Comparison of ENCODE assay signal across 16 cellular contexts in genomic region chr3:11195201-11195600, GRCh38. TPM values are rescaled to one million over a fixed set of nuclear protein-coding genes. Genes with fewer than 3 reads are reported as not detected.
A peak's percentile ranks its signal among the peaks of the same experiment; 100 is the strongest.
DNase-seq lines count a peak whose midpoint lies in the region; TF ChIP-seq lines count a peak whose summit lies in the region.
"Had no signal": no experiment of that assay in that cellular context is flagged by ENCODE, and none has a peak within 500 bp of the region (broad histone marks: within the 10 kb centered on the region; RNA-seq: fewer than 3 reads in every experiment).

No MANE protein-coding gene starts in this region.

- H3K27ac ChIP-seq in SJSA1: peak overlapping the region; percentile 79
- H3K27ac ChIP-seq in Peyer's patch: peak overlapping the region in 1 of 4 donors; percentile 1
- H3K27ac ChIP-seq: testis had no signal

- H3K27me3 Mint-ChIP-seq in stimulated activated naive CD8-positive, alpha-beta T cell treated with anti-CD3 and anti-CD28 coated beads, Interleukin-15, Interleukin-2, amounts not matched to agents 100 ng/mL and 50 ng/mL, for 24 hours: peaks cover 20% of the 10 kb centered on the region

- H3K4me3 ChIP-seq in SJSA1 (no peak overlapping the region), fibroblast of the aortic adventitia (ENCODE audit: low read depth, low read length) (no peak overlapping the region), Peyer's patch (no peak overlapping the region)
- H3K4me3 ChIP-seq: testis had no signal

- H3K4me1 Mint-ChIP-seq in stimulated activated naive CD8-positive, alpha-beta T cell treated with anti-CD3 and anti-CD28 coated beads, Interleukin-15, Interleukin-2, amounts not matched to agents 100 ng/mL and 50 ng/mL, for 24 hours (ENCODE audit: low read depth): peaks cover 25% of the 10 kb centered on the region

- H3K4me1 ChIP-seq in SJSA1 (replicated peaks) (peaks cover 59% of the 10 kb centered on the region), Peyer's patch (peaks cover 0 to 12% (median 0%) of the 10 kb centered on the region in 4 donors)
- H3K4me1 ChIP-seq: testis had no signal

- peaks cover 25% of the 10 kb centered on the region for H3K36me3 ChIP-seq in SJSA1
- no peaks in the 10 kb centered on the region for H3K36me3 ChIP-seq in Peyer's patch

- H3K27me3 ChIP-seq in SJSA1 (replicated peaks) (no peaks in the 10 kb centered on the region), Peyer's patch (no peaks in the 10 kb centered on the region)
- H3K27me3 ChIP-seq: testis had no signal

- H3K4me3 Mint-ChIP-seq in stimulated activated naive CD8-positive, alpha-beta T cell treated with anti-CD3 and anti-CD28 coated beads, Interleukin-15, Interleukin-2, amounts not matched to agents 100 ng/mL and 50 ng/mL, for 24 hours: peak overlapping the region; percentile 81
- H3K4me3 Mint-ChIP-seq: activated naive CD4-positive, alpha-beta T cell treated with anti-CD3 and anti-CD28 coated beads, Interleukin-2, amount 50 U/mL, for 24 hours; endodermal cell had no signal

- no peak for TF ChIP-seq CTCF in fibroblast of the aortic adventitia (IDR thresholded peaks at IDR 0.05; ENCODE audit: insufficient read depth, low read length)
- no peak for TF ChIP-seq CTCF in Peyer's patch (IDR thresholded peaks at IDR 0.05)

- H3K9me3 ChIP-seq in SJSA1 (replicated peaks) (no peaks in the 10 kb centered on the region; the same call in 1 of the 2 replicates), Peyer's patch (no peaks in the 10 kb centered on the region)
- H3K9me3 ChIP-seq: testis had no signal

- peak overlapping the region; percentile 99 for H3K27ac Mint-ChIP-seq in stimulated activated naive CD8-positive, alpha-beta T cell treated with anti-CD3 and anti-CD28 coated beads, Interleukin-15, Interleukin-2, amounts not matched to agents 100 ng/mL and 50 ng/mL, for 24 hours
- H3K27ac Mint-ChIP-seq: endodermal cell had no signal

- H3K9me3 Mint-ChIP-seq in stimulated activated naive CD8-positive, alpha-beta T cell treated with anti-CD3 and anti-CD28 coated beads, Interleukin-15, Interleukin-2, amounts not matched to agents 100 ng/mL and 50 ng/mL, for 24 hours: no peaks in the 10 kb centered on the region
- H3K9me3 Mint-ChIP-seq: activated naive CD4-positive, alpha-beta T cell treated with anti-CD3 and anti-CD28 coated beads, Interleukin-2, amount 50 U/mL, for 24 hours had no signal

- no peaks in the 10 kb centered on the region for H3K36me3 Mint-ChIP-seq in stimulated activated naive CD8-positive, alpha-beta T cell treated with anti-CD3 and anti-CD28 coated beads, Interleukin-15, Interleukin-2, amounts not matched to agents 100 ng/mL and 50 ng/mL, for 24 hours (ENCODE audit: low read depth)
- H3K36me3 Mint-ChIP-seq: activated naive CD4-positive, alpha-beta T cell treated with anti-CD3 and anti-CD28 coated beads, Interleukin-2, amount 50 U/mL, for 24 hours had no signal

- TF ChIP-seq POLR2A in Peyer's patch (IDR thresholded peaks at IDR 0.05): no peak

- DNase-seq in NCI-H2171 treated with DMSO at 0.1 percent for 48 hours (lab: John Stamatoyannopoulos, UW) (peak; percentile 39), NCI-H2171 (lab: John Stamatoyannopoulos, UW) (no peak), SJSA1 (ENCODE audit: low read depth in 1 of 2, low spot score in 2 of 2) (no peak), fibroblast of the aortic adventitia (ENCODE audit: low read depth) (peak; percentile 42), DMS153 treated with DMSO at 0.1 percent for 48 hours (lab: John Stamatoyannopoulos, UW; ENCODE audit: unreplicated experiment) (no peak), Peyer's patch (no peak), kidney tubule cell (ENCODE audit: low spot score) (no peak)
- DNase-seq: 8988T; activated CD4-positive, CD25-positive, alpha-beta regulatory T cell; SIG-M5; stimulated activated CD4-positive, alpha-beta T cell treated with anti-CD3 and anti-CD28 coated beads, Interleukin-4, amount 100 ng/mL, for 24 hours; testis had no signal

RNA-seq across cellular contexts. Expression of gene HRH1, which starts 40.9 kb away (rescaled TPM):
- 15.9 and 21.9 TPM in 2 replicates for total RNA-seq in SJSA1 (2014; rRNA removed; shearing (Covaris generic))
- total RNA-seq in fibroblast of the aortic adventitia (ENCODE audit: low replicate concordance) (7.4 and 20.6 TPM in 2 replicates), Peyer's patch (10 to 100 TPM in 1 of 4 donors, 1 to 10 TPM in 3; 1.7 to 13.7 (median 7.3) TPM)
- total RNA-seq: HepG2 had no signal

Comparison
In these comparisons a context has a peak if more than half of its experiments do, and no peak if none do; other contexts are left out.
1. DNase-seq: peak in NCI-H2171 treated with DMSO at 0.1 percent for 48 hours (single experiment) and fibroblast of the aortic adventitia (single experiment); none in NCI-H2171 (single experiment), SJSA1 (0 of 2), DMS153 treated with DMSO at 0.1 percent for 48 hours (single experiment), Peyer's patch (0 of 3) and kidney tubule cell (single experiment).